ENCODE assay signal across 26 cellular contexts in genomic region chr20:23658336-23658735, GRCh38. TPM values are rescaled to one million over a fixed set of nuclear protein-coding genes. Genes with fewer than 3 reads are reported as not detected.
DNase-seq lines count a peak whose midpoint lies in the region; ATAC-seq, FAIRE-seq and TF ChIP-seq lines count a peak whose summit lies in the region.
"Had no signal": no experiment of that assay in that cellular context is flagged by ENCODE, and none has a peak within 500 bp of the region (broad histone marks: within the 10 kb centered on the region; RNA-seq: fewer than 3 reads in every experiment).

No MANE protein-coding gene starts in this region.

- no peaks in the 10 kb centered on the region for H3K4me1 ChIP-seq in SK-N-SH (ENCODE audit: control insufficient read depth in 1 of 2, insufficient read depth in 2 of 2, low read depth in 1 of 2, low read length in 1 of 2)
- H3K4me1 ChIP-seq in H9 (ENCODE audit: insufficient read depth, low read length) = no peaks in the 10 kb centered on the region

- TF ChIP-seq CTCF in SK-N-SH (IDR thresholded peaks at IDR 0.05) (no peak), H9 (conservative IDR thresholded peaks at IDR 0.05) (no peak)

- H3K36me3 Mint-ChIP-seq in H9 (ENCODE audit: insufficient read depth in 1 of 3, low read depth in 3 of 3) = no peaks in the 10 kb centered on the region
- H3K36me3 Mint-ChIP-seq: CD8-positive, alpha-beta memory T cell had no signal

- 14% methylated on average over 2 of the region's 2 CpGs for WGBS in SK-N-SH (ENCODE audit: low lambda C conversion rate)
- no CpG with 5 or more reads among the region's 2 CpGs for WGBS in H9 (ENCODE audit: extremely low coverage, insufficient read length, low lambda C conversion rate)

- H3K9me3 ChIP-seq in SK-N-SH (no peaks in the 10 kb centered on the region), H9 (ENCODE audit: control insufficient read depth, low read depth, low read length) (no peaks in the 10 kb centered on the region)
- H3K9me3 ChIP-seq: Peyer's patch, SJSA1 had no signal

- no peak overlapping the region for H2BK5ac ChIP-seq in H9 (ENCODE audit: insufficient read length, low read length)

- H4K91ac ChIP-seq in H9 (ENCODE audit: insufficient read length, low read depth, low read length) = no peak overlapping the region

- H3K23ac ChIP-seq in H9 (ENCODE audit: insufficient read length, low read depth, low read length) = no peak overlapping the region

- CTCF ChIA-PET in SK-N-SH (lab: Yijun Ruan, JAX) = interaction anchor here (0.8 kb wide), 1 partner anchor 10 kb away, joined by 3 read pairs; no protein-coding TSS in a partner anchor

- TF ChIP-seq EP300 in SK-N-SH (IDR thresholded peaks at IDR 0.05; ENCODE audit: borderline replicate concordance in 1 of 2, low read depth in 1 of 2, low read length in 1 of 2) = no peak

- DNase-seq in SK-N-SH (no peak), dermis blood vessel endothelial cell (peak; percentile 61), lung microvascular endothelial cell (ENCODE audit: low read depth in 2 of 2) (peak; percentile 33 to 54), urothelium cell line (ENCODE audit: low spot score) (no peak), H9 (no peak), NCI-H345 treated with DMSO at 0.1 percent for 48 hours (lab: John Stamatoyannopoulos, UW; ENCODE audit: unreplicated experiment) (no peak), KG1 (lab: John Stamatoyannopoulos, UW) (no peak)
- DNase-seq: CD8-positive, alpha-beta memory T cell; H7; HFFc6; KBM-7; NCI-H1092; NCI-H2081; NCI-H2171 treated with DMSO at 0.1 percent for 48 hours; NCI-H446; NCI-H526; Peyer's patch had no signal

- POLR2A ChIA-PET in SK-N-SH (lab: Yijun Ruan, JAX) = no interaction called here

- no peak overlapping the region for H3T11ph ChIP-seq in H9 (ENCODE audit: low read length)

- no peaks in the 10 kb centered on the region for H3K23me2 ChIP-seq in H9 (ENCODE audit: insufficient read length, low read depth, low read length, poor library complexity, severe bottlenecking)

- H2BK120ac ChIP-seq in H9 (ENCODE audit: low read depth, low read length, poor library complexity, severe bottlenecking) = no peak overlapping the region

- no peak overlapping the region for H4K5ac ChIP-seq in H9 (ENCODE audit: insufficient read length, low read depth, low read length)

- peaks cover 1% of the 10 kb centered on the region for H3K27me3 Mint-ChIP-seq in H9 (ENCODE audit: low read depth)

- H2AK5ac ChIP-seq in H9 (ENCODE audit: insufficient read length, low read length) = no peak overlapping the region

- H3K9me2 ChIP-seq in SK-N-SH = no peaks in the 10 kb centered on the region

- peak; percentile 83 for FAIRE-seq in urothelium cell line (lab: Jason Lieb, UNC)
- FAIRE-seq: D721Med, GM19239 had no signal

- H2AFZ ChIP-seq in SK-N-SH (ENCODE audit: low read depth) (peak overlapping the region; percentile 64; the same call in 1 of the 2 replicates), H9 (ENCODE audit: low read length) (no peak overlapping the region)

- H2BK15ac ChIP-seq in H9 (ENCODE audit: low read depth, low read length) = no peak overlapping the region

- no peaks in the 10 kb centered on the region for H3K79me1 ChIP-seq in H9 (ENCODE audit: insufficient read depth, low read depth, low read length, poor library complexity, severe bottlenecking)

- no peaks in the 10 kb centered on the region for H3K36me3 ChIP-seq in SK-N-SH (replicated peaks in 1 of 2; ENCODE audit: control insufficient read depth in 1 of 2, insufficient read depth in 2 of 2, low read length in 1 of 2)
- H3K36me3 ChIP-seq: Peyer's patch, SJSA1 had no signal

- no peak overlapping the region for H3K4me3 Mint-ChIP-seq in H9
- H3K4me3 Mint-ChIP-seq: CD8-positive, alpha-beta memory T cell; HFFc6 had no signal

- H3K79me2 ChIP-seq in SK-N-SH (ENCODE audit: insufficient read depth) (no peaks in the 10 kb centered on the region), H9 (ENCODE audit: insufficient read depth, low read length) (no peaks in the 10 kb centered on the region)

- H3K9ac ChIP-seq in SK-N-SH (no peak overlapping the region), H9 (ENCODE audit: extremely low read depth, insufficient read length, low read length) (no peak overlapping the region)

- no peak overlapping the region for H3K27ac Mint-ChIP-seq in H9
- H3K27ac Mint-ChIP-seq: CD8-positive, alpha-beta memory T cell; HFFc6 had no signal

- no peak overlapping the region for H3K56ac ChIP-seq in H9 (ENCODE audit: insufficient read length, low read depth, low read length)

- H3K27ac ChIP-seq in SK-N-SH (ENCODE audit: low read depth in 2 of 2, low read length in 1 of 2) (no peak overlapping the region), H9 (ENCODE audit: insufficient read length, low read depth, low read length) (no peak overlapping the region)
- H3K27ac ChIP-seq: 22Rv1, C4-2B, Peyer's patch, SJSA1 had no signal

- TF ChIP-seq RAD21 in SK-N-SH (IDR thresholded peaks at IDR 0.05; ENCODE audit: low read length) = no peak

- H3K4ac ChIP-seq in H9 (ENCODE audit: low read depth, low read length) = no peak overlapping the region

- H3K9me3 Mint-ChIP-seq in H9 = no peaks in the 10 kb centered on the region
- H3K9me3 Mint-ChIP-seq: CD8-positive, alpha-beta memory T cell; HFFc6 had no signal

- H2BK20ac ChIP-seq in H9 (ENCODE audit: low read depth, low read length, poor library complexity, severe bottlenecking) = no peak overlapping the region

- H3K4me2 ChIP-seq in SK-N-SH = no peak overlapping the region
- no peak overlapping the region for H3K4me2 ChIP-seq in H9 (ENCODE audit: insufficient read depth, insufficient read length, low read length)

- no peaks in the 10 kb centered on the region for H3F3A ChIP-seq in SK-N-SH (replicated peaks; ENCODE audit: insufficient read depth)

- no peak overlapping the region for H3K4me3 ChIP-seq in SK-N-SH (ENCODE audit: low read depth in 2 of 2, low read length in 1 of 2)
- H3K4me3 ChIP-seq: Peyer's patch, SJSA1 had no signal

- H2BK12ac ChIP-seq in H9 (ENCODE audit: insufficient read length, low read depth, low read length) = no peak overlapping the region

- H4K20me1 ChIP-seq in SK-N-SH (ENCODE audit: insufficient read depth) (no peaks in the 10 kb centered on the region), H9 (ENCODE audit: control insufficient read depth, insufficient read depth, insufficient read length) (no peaks in the 10 kb centered on the region)

- peaks cover 0 to 15% of the 10 kb centered on the region in 2 experiments; a peak in 3 of 4 replicates for H3K4me1 Mint-ChIP-seq in H9
- H3K4me1 Mint-ChIP-seq: CD8-positive, alpha-beta memory T cell had no signal

- H3K14ac ChIP-seq in H9 (ENCODE audit: insufficient read depth, low read length) = no peak overlapping the region

- no peak for ATAC-seq in SK-N-SH treated with all-trans-retinoic acid at 6 μM for 48 hours
- ATAC-seq: Right ventricle myocardium inferior had no signal

- H3K18ac ChIP-seq in H9 (ENCODE audit: insufficient read length, low read depth, low read length) = no peak overlapping the region

- H3K27me3 ChIP-seq in SK-N-SH (ENCODE audit: insufficient read depth) (no peaks in the 10 kb centered on the region; the same call in 1 of the 2 replicates), H9 (ENCODE audit: insufficient read depth, low read length) (no peaks in the 10 kb centered on the region)
- H3K27me3 ChIP-seq: Peyer's patch, SJSA1 had no signal

- H4K8ac ChIP-seq in H9 (replicated peaks; ENCODE audit: insufficient read length, low read depth, low read length) = no peak overlapping the region

TF ChIP-seq in SK-N-SH, 30 proteins besides CTCF, POLR2A, EP300 and RAD21 (continues in another document):
- TF ChIP-seq FOXJ3 (CRISPR knock-in tag; IDR thresholded peaks at IDR 0.05) (no peak), PBX3 (IDR thresholded peaks at IDR 0.05) (no peak), RCOR1 (IDR thresholded peaks at IDR 0.05; ENCODE audit: low read length) (no peak)

TF ChIP-seq in SK-N-SH treated with all-trans-retinoic acid at 6 μM for 48 hours, 23 proteins besides CTCF, POLR2A, EP300 and RAD21 (continues in another document):
- TF ChIP-seq ZNF70 (CRISPR knock-in tag; IDR thresholded peaks at IDR 0.05) (no peak), TOX (CRISPR knock-in tag; IDR thresholded peaks at IDR 0.05; ENCODE audit: borderline replicate concordance) (no peak), ZNF565 (CRISPR knock-in tag; conservative IDR thresholded peaks at IDR 0.05; ENCODE audit: low read depth) (no peak), ISL1 (CRISPR knock-in tag; IDR thresholded peaks at IDR 0.05) (no peak), ZC3H10 (CRISPR knock-in tag; IDR thresholded peaks at IDR 0.05) (no peak)
- TF ChIP-seq, protein P1, sequence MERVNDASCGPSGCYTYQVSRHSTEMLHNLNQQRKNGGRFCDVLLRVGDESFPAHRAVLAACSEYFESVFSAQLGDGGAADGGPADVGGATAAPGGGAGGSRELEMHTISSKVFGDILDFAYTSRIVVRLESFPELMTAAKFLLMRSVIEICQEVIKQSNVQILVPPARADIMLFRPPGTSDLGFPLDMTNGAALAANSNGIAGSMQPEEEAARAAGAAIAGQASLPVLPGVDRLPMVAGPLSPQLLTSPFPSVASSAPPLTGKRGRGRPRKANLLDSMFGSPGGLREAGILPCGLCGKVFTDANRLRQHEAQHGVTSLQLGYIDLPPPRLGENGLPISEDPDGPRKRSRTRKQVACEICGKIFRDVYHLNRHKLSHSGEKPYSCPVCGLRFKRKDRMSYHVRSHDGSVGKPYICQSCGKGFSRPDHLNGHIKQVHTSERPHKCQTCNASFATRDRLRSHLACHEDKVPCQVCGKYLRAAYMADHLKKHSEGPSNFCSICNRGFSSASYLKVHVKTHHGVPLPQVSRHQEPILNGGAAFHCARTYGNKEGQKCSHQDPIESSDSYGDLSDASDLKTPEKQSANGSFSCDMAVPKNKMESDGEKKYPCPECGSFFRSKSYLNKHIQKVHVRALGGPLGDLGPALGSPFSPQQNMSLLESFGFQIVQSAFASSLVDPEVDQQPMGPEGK (CRISPR knock-in tag; IDR thresholded peaks at IDR 0.05; ENCODE audit: borderline replicate concordance) = no peak

RNA-seq across cellular contexts. Expression of gene CST3, which starts 20.6 kb away (rescaled TPM):
- 328 and 428 TPM in 2 replicates for polyA plus RNA-seq in SK-N-SH (2012; rRNA removed)
- 172 and 280 TPM in 2 replicates for polyA plus RNA-seq in SK-N-SH (2012; cell fraction: cytosol; rRNA removed)
- 113 and 174 TPM in 2 replicates for polyA plus RNA-seq in SK-N-SH (2012; cell fraction: nucleus; rRNA removed)
- 268 and 284 TPM in 2 replicates for total RNA-seq in dermis blood vessel endothelial cell
- total RNA-seq in lung microvascular endothelial cell = 88.5 and 164 TPM in 2 replicates
- 77.2 and 81.9 TPM in 2 replicates for total RNA-seq in H9 (2021)
- total RNA-seq: OCI-LY7 had no signal

RNA-seq across cellular contexts. Expression of gene CST4, which starts 30.5 kb away (rescaled TPM):
- polyA plus RNA-seq in SK-N-SH (2012; rRNA removed) = not detected in 2 replicates
- not detected in 2 replicates for polyA plus RNA-seq in SK-N-SH (2012; cell fraction: cytosol; rRNA removed)
- not detected in 2 replicates for polyA plus RNA-seq in SK-N-SH (2012; cell fraction: nucleus; rRNA removed)
- total RNA-seq in dermis blood vessel endothelial cell (not detected in 2 replicates), lung microvascular endothelial cell (not detected in 2 replicates), H9 (2021) (not detected in 2 replicates)
- total RNA-seq: CD8-positive, alpha-beta memory T cell; H7; HFFc6; OCI-LY7; Peyer's patch; Right ventricle myocardium inferior; SJSA1 had no signal
- polyA plus RNA-seq: AG04450; CD8-positive, alpha-beta memory T cell had no signal

RNA-seq across cellular contexts. Expression of gene CST9, which starts 52.6 kb away (rescaled TPM):
- polyA plus RNA-seq in SK-N-SH (2012; rRNA removed) = not detected in 2 replicates
- polyA plus RNA-seq in SK-N-SH (2012; cell fraction: cytosol; rRNA removed) = not detected in 2 replicates
- polyA plus RNA-seq in SK-N-SH (2012; cell fraction: nucleus; rRNA removed) = not detected in 2 replicates
- not detected in 2 replicates for total RNA-seq in dermis blood vessel endothelial cell
- under 0.01 TPM in 1 of 2 replicates, not detected in the other for total RNA-seq in lung microvascular endothelial cell
- total RNA-seq in H9 (2021) = not detected in 2 replicates
- total RNA-seq: CD8-positive, alpha-beta memory T cell; H7; HFFc6; OCI-LY7; Peyer's patch; Right ventricle myocardium inferior; SJSA1 had no signal
- polyA plus RNA-seq: AG04450; CD8-positive, alpha-beta memory T cell had no signal

Comparison
In these comparisons a context has a peak if more than half of its experiments do, and no peak if none do; other contexts are left out.
1. DNase-seq: peak in dermis blood vessel endothelial cell (single experiment) and lung microvascular endothelial cell (2 of 2); none in SK-N-SH (single experiment), urothelium cell line (single experiment), H9 (single experiment), NCI-H345 treated with DMSO at 0.1 percent for 48 hours (single experiment) and KG1 (single experiment).